8 cellular contexts compared by ENCODE assay signal in the genomic region with DNA sequence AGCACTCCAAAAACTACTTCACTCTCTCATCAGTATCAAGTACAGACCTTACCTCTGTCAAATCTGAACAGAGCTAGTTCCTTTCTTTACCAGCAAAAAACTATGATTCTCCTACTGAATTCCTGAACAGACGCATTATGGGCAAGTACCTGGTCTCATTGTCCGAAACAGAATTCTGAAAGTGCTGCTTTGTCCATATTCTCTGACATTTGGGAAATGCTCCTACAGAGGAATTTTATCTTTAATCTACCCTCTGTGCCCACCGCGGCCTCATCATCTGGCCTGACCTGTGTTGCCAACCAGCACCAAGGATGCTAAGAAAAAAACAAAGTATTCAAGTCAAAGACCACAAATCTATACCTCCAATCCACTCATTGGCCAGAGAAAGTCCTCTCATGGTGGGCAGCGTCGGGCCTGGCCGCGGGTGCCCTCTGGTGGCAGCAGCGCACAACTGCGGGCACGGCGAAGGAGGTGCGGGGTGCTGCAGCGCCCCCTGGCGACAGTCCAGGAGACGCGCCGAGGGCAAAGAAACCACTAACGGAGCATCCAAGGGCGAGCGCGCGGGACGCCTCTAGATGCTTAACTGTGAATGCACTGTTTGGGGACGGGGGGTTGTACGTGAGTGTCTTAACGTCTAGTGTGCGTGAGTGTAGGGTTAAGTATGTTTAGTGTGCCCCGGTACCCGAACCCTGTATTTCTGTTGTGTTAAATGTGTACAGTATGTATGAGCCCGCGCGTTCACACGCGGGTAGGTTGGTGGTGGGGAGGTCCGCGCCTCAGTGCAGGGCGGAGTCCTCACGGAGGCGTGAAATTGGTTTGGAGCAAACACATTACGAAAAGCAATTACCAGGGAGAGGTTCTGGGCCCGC. TPM values are rescaled to one million over a fixed set of nuclear protein-coding genes. Genes with fewer than 3 reads are reported as not detected.
DNase-seq lines count a peak whose midpoint lies in the region; ATAC-seq, FAIRE-seq and TF ChIP-seq lines count a peak whose summit lies in the region.

No MANE protein-coding gene starts in this region.

- peaks cover 2% of the 10 kb centered on the region for H3K36me3 Mint-ChIP-seq in memory B cell

- peak; percentile 65 for ATAC-seq in HG03039 (IDR thresholded peaks at IDR 0.05; ENCODE audit: unreplicated experiment)
- ATAC-seq in memory B cell (ENCODE audit: low read depth): peak; percentile 62

- H3K4me3 Mint-ChIP-seq in memory B cell: no peak overlapping the region

- peak; percentile 96 for FAIRE-seq in GM12891 (lab: Jason Lieb, UNC)

- no peaks in the 10 kb centered on the region for H3K9me3 Mint-ChIP-seq in memory B cell

- peaks cover 32% of the 10 kb centered on the region for H3K27me3 Mint-ChIP-seq in memory B cell

- no peak overlapping the region for H3K27ac Mint-ChIP-seq in memory B cell

- H3K4me1 Mint-ChIP-seq in memory B cell: peaks cover 15% of the 10 kb centered on the region

- peak; percentile 77 for DNase-seq in 8988T
- peak; percentile 85 for DNase-seq in GM12891 (ENCODE audit: insufficient read length, low spot score)
- DNase-seq in NCI-H69 (lab: John Stamatoyannopoulos, UW): peak; percentile 74
- DNase-seq in activated CD4-positive, alpha-beta T cell treated with anti-CD3 and anti-CD28 coated beads, Interleukin-2, amount 50 U/mL, for 24 hours (ENCODE audit: low read depth in 1 of 2, low spot score in 1 of 2): peak; percentile 73 to 74
- DNase-seq in dermis microvascular lymphatic vessel endothelial cell (ENCODE audit: low read depth in 2 of 2): peak; percentile 33 to 72
- peak; percentile 79 to 83 for DNase-seq in memory B cell (ENCODE audit: low spot score in 2 of 2)
- DNase-seq in stimulated activated CD8-positive, alpha-beta memory T cell treated with anti-CD3 and anti-CD28 coated beads, Interleukin-15, amount 100 ng/mL, for 4 hours (ENCODE audit: low read depth in 2 of 2): peak; percentile 41 to 54

- TF ChIP-seq POLR2A in GM12891 (IDR thresholded peaks at IDR 0.05; ENCODE audit: low read depth, low read length): no peak

TF ChIP-seq in GM12891, 5 proteins besides CTCF, POLR2A, EP300 and RAD21:
- TF ChIP-seq SPI1 (IDR thresholded peaks at IDR 0.05; ENCODE audit: low read depth, low read length) (no peak), POU2F2 (IDR thresholded peaks at IDR 0.05; ENCODE audit: low read depth, low read length) (no peak; the same call in 1 of the 2 replicates), POLR2AphosphoS5 (IDR thresholded peaks at IDR 0.05; ENCODE audit: low read depth, low read length) (no peak), TAF1 (IDR thresholded peaks at IDR 0.05; ENCODE audit: low read depth, low read length) (no peak), PAX5 (IDR thresholded peaks at IDR 0.05; ENCODE audit: insufficient read depth, low read length, severe bottlenecking) (no peak)

RNA-seq across cellular contexts. Expression of a gene that starts 5.0 kb away (rescaled TPM):
- polyA plus RNA-seq in GM12891 (2012; ENCODE audit: low read depth, missing spikeins): not detected
- total RNA-seq in dermis microvascular lymphatic vessel endothelial cell: not detected in 2 replicates

RNA-seq across cellular contexts. Expression of a gene that starts 14.5 kb away (rescaled TPM):
- polyA plus RNA-seq in GM12891 (2012; ENCODE audit: low read depth, missing spikeins): not detected
- not detected in 2 replicates for total RNA-seq in dermis microvascular lymphatic vessel endothelial cell

RNA-seq across cellular contexts. Expression of a gene that starts 37.8 kb away (rescaled TPM):
- not detected for polyA plus RNA-seq in GM12891 (2012; ENCODE audit: low read depth, missing spikeins)
- total RNA-seq in dermis microvascular lymphatic vessel endothelial cell: not detected in 2 replicates

RNA-seq across cellular contexts. Expression of a gene that starts 54.5 kb away (rescaled TPM):
- polyA plus RNA-seq in GM12891 (2012; ENCODE audit: low read depth, missing spikeins): 29.6 TPM
- 44.5 and 48.0 TPM in 2 replicates for total RNA-seq in dermis microvascular lymphatic vessel endothelial cell

RNA-seq across cellular contexts. Expression of a gene that starts 59.8 kb away (rescaled TPM):
- 17.7 TPM for polyA plus RNA-seq in GM12891 (2012; ENCODE audit: low read depth, missing spikeins)
- total RNA-seq in dermis microvascular lymphatic vessel endothelial cell: 29.4 and 45.1 TPM in 2 replicates

Comparison
In these comparisons a context has a peak if more than half of its experiments do, and no peak if none do; other contexts are left out.
1. Peak in every context shown above with its lines: DNase-seq and ATAC-seq.